ENCODE assay signal across 8 cellular contexts in the genomic region with DNA sequence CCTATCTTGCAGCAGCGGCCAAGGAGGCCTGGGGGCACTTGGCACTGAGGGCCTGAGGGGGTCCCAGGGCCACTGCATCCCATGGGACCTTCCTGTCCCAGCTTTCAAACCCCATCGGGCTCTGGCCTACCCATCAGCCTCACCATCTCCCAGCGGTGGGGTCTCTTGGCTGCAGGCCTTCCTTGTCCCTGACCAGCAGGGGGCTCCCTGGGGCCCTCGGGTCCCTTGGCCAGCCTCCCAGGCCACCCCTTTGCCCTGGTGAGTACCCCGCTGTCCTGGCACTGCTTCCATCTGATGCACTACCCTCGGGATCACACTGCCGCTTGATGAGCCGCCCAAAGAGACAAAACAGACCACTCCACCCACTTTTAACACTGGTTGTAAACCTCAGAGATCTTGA. TPM values are rescaled to one million over a fixed set of nuclear protein-coding genes. Genes with fewer than 3 reads are reported as not detected.
A peak's percentile ranks its signal among the peaks of the same experiment; 100 is the strongest.
DNase-seq lines count a peak whose midpoint lies in the region; ATAC-seq lines count a peak whose summit lies in the region.

No MANE protein-coding gene starts in this region.

- CTCF ChIA-PET in activated naive CD4-positive, alpha-beta T cell treated with anti-CD3 and anti-CD28 coated beads, Interleukin-2, amount 10 ng/mL, durations not matched to agents 7 days and 5 days (lab: Charles Lee) = interaction anchor here (1.8 to 5.6 kb wide), 2 partner anchors 26 to 322 kb away, joined by 3 to 73 read pairs; no protein-coding TSS in a partner anchor

- H4K8ac ChIP-seq in mesenchymal stem cell (ENCODE audit: low read length) = no peak overlapping the region

- no peak overlapping the region for H3K14ac ChIP-seq in mesenchymal stem cell (ENCODE audit: low read length in 2 of 2)

- no peak overlapping the region for H3K18ac ChIP-seq in mesenchymal stem cell (ENCODE audit: low read depth in 1 of 2, low read length in 2 of 2)

- no peak overlapping the region for H3K27ac ChIP-seq in mesenchymal stem cell (ENCODE audit: low read length, poor library complexity, severe bottlenecking)

- H2BK15ac ChIP-seq in mesenchymal stem cell (ENCODE audit: low read depth, poor library complexity, severe bottlenecking) = no peak overlapping the region

- H3K4me1 Mint-ChIP-seq in activated naive CD4-positive, alpha-beta T cell treated with anti-CD3 and anti-CD28 coated beads, Interleukin-2, amount 10 ng/mL, durations not matched to agents 7 days and 5 days = peaks cover 5% of the 10 kb centered on the region

- H2BK5ac ChIP-seq in mesenchymal stem cell (ENCODE audit: low read depth, low read length, poor library complexity, severe bottlenecking) = no peak overlapping the region

- WGBS in mesenchymal stem cell = 54% methylated on average over 8 of the region's 8 CpGs

- H3K27ac Mint-ChIP-seq in activated naive CD4-positive, alpha-beta T cell treated with anti-CD3 and anti-CD28 coated beads, Interleukin-2, amount 10 ng/mL, durations not matched to agents 7 days and 5 days = no peak overlapping the region

- peaks cover 7% of the 10 kb centered on the region for H3K27me3 Mint-ChIP-seq in activated naive CD4-positive, alpha-beta T cell treated with anti-CD3 and anti-CD28 coated beads, Interleukin-2, amount 10 ng/mL, durations not matched to agents 7 days and 5 days

- no peak overlapping the region for H3K4me3 Mint-ChIP-seq in activated naive CD4-positive, alpha-beta T cell treated with anti-CD3 and anti-CD28 coated beads, Interleukin-2, amount 10 ng/mL, durations not matched to agents 7 days and 5 days

- H3K4me3 ChIP-seq in mesenchymal stem cell (ENCODE audit: insufficient read depth in 1 of 2, low read depth in 1 of 2, low read length in 2 of 2) = no peak overlapping the region

- no peaks in the 10 kb centered on the region for H3K9me3 Mint-ChIP-seq in activated naive CD4-positive, alpha-beta T cell treated with anti-CD3 and anti-CD28 coated beads, Interleukin-2, amount 10 ng/mL, durations not matched to agents 7 days and 5 days

- H4K91ac ChIP-seq in mesenchymal stem cell (ENCODE audit: low read length) = no peak overlapping the region

- ATAC-seq in HG02840 (IDR thresholded peaks at IDR 0.05; ENCODE audit: low FRiP score, unreplicated experiment) = no peak

- H3K27me3 ChIP-seq in mesenchymal stem cell (ENCODE audit: control insufficient read depth in 1 of 2, insufficient read depth in 1 of 2, low read length in 2 of 2) = peaks cover 6 to 33% of the 10 kb centered on the region in 2 experiments

- no peak overlapping the region for H2BK120ac ChIP-seq in mesenchymal stem cell (ENCODE audit: low read depth, low read length)

- H2BK12ac ChIP-seq in mesenchymal stem cell (ENCODE audit: low read length in 2 of 2) = no peak overlapping the region

- H3K4me1 ChIP-seq in mesenchymal stem cell (ENCODE audit: control insufficient read depth, insufficient read depth, low read depth, low read length) = peaks cover 4% of the 10 kb centered on the region

- H2AFZ ChIP-seq in mesenchymal stem cell (ENCODE audit: low read depth, low read length) = no peak overlapping the region

- no peak overlapping the region for H2AK5ac ChIP-seq in mesenchymal stem cell (ENCODE audit: low read length, severe bottlenecking)

- H3K36me3 Mint-ChIP-seq in activated naive CD4-positive, alpha-beta T cell treated with anti-CD3 and anti-CD28 coated beads, Interleukin-2, amount 10 ng/mL, durations not matched to agents 7 days and 5 days = no peaks in the 10 kb centered on the region

- no peaks in the 10 kb centered on the region for H3K9me3 ChIP-seq in mesenchymal stem cell (ENCODE audit: control insufficient read depth, low read length)

- no peak overlapping the region for H3K4ac ChIP-seq in mesenchymal stem cell (ENCODE audit: low read depth in 1 of 2, low read length in 2 of 2)

- no peaks in the 10 kb centered on the region for H3K36me3 ChIP-seq in mesenchymal stem cell (ENCODE audit: control insufficient read depth in 1 of 2, insufficient read depth in 2 of 2, low read depth in 1 of 2, low read length in 2 of 2)

- DNase-seq in GM03348 (ENCODE audit: low spot score) (peak; percentile 55), Kasumi-1 (lab: John Stamatoyannopoulos, UW) (peak; percentile 18 to 46), mesenchymal stem cell (peak; percentile 17), dedifferentiated amniotic fluid mesenchymal stem cell (ENCODE audit: extremely low spot score) (no peak), AG08396 (ENCODE audit: low spot score) (no peak), NCI-H2029 treated with DMSO at 0.1 percent for 48 hours (lab: John Stamatoyannopoulos, UW) (no peak)
- peak; percentile 48 for DNase-seq in activated naive CD4-positive, alpha-beta T cell treated with anti-CD3 and anti-CD28 coated beads, Interleukin-2, amount 10 ng/mL, durations not matched to agents 7 days and 5 days

- no peak overlapping the region for H3K4me2 ChIP-seq in mesenchymal stem cell (ENCODE audit: low read length, poor library complexity, severe bottlenecking)

- no peaks in the 10 kb centered on the region for H3K79me1 ChIP-seq in mesenchymal stem cell (replicated peaks; ENCODE audit: low read length, poor library complexity, severe bottlenecking)

- H3K23ac ChIP-seq in mesenchymal stem cell (ENCODE audit: low read length in 2 of 2) = no peak overlapping the region

- no peak overlapping the region for H3K9ac ChIP-seq in mesenchymal stem cell (ENCODE audit: low read length)

RNA-seq across cellular contexts. Expression of a gene that starts 43.5 kb away (rescaled TPM):
- polyA plus RNA-seq in mesenchymal stem cell (2013, experiment 1 of 2) = 133 TPM
- 137 TPM for polyA plus RNA-seq in mesenchymal stem cell (2013, experiment 2 of 2)

RNA-seq across cellular contexts. Expression of a gene that starts 55.0 kb away (rescaled TPM):
- polyA plus RNA-seq in mesenchymal stem cell (2013, experiment 1 of 2) = 0.06 TPM
- polyA plus RNA-seq in mesenchymal stem cell (2013, experiment 2 of 2) = 0.10 TPM

Comparison
In these comparisons a context has a peak if more than half of its experiments do, and no peak if none do; other contexts are left out.
1. DNase-seq: peak in GM03348 (single experiment), Kasumi-1 (2 of 2), activated naive CD4-positive, alpha-beta T cell treated with anti-CD3 and anti-CD28 coated beads, Interleukin-2, amount 10 ng/mL, durations not matched to agents 7 days and 5 days (single experiment) and mesenchymal stem cell (single experiment); none in dedifferentiated amniotic fluid mesenchymal stem cell (single experiment), AG08396 (single experiment) and NCI-H2029 treated with DMSO at 0.1 percent for 48 hours (single experiment).